ENCODE assay signal across 8 cellular contexts in genomic region chr11:123430736-123431356, GRCh38. TPM values are rescaled to one million over a fixed set of nuclear protein-coding genes. Genes with fewer than 3 reads are reported as not detected.
DNase-seq lines count a peak whose midpoint lies in the region; ATAC-seq and TF ChIP-seq lines count a peak whose summit lies in the region.

No MANE protein-coding gene starts in this region.

- no peaks in the 10 kb centered on the region for H3K9me3 ChIP-seq in A673 (ENCODE audit: low read depth, low read length, poor library complexity, severe bottlenecking)

- ATAC-seq in GM18867 (IDR thresholded peaks at IDR 0.05; ENCODE audit: unreplicated experiment): peak; percentile 18
- ATAC-seq in HG03439 (IDR thresholded peaks at IDR 0.05; ENCODE audit: unreplicated experiment): peak; percentile 48

- CTCF ChIA-PET in A673 (lab: Charles Lee): interaction anchor here (0.6 kb wide), 1 partner anchor 33 kb away, joined by 3 read pairs; no protein-coding TSS in a partner anchor

- POLR2A ChIA-PET in A673 (lab: Charles Lee; ENCODE audit: low non-redundant PET): no interaction called here

- H3K27ac ChIP-seq in A673 (ENCODE audit: low read depth, low read length, poor library complexity, severe bottlenecking) (peak overlapping the region; percentile 78), layer of hippocampus (ENCODE audit: low read depth, low read length) (peak overlapping the region; percentile 65)

- H3K4me1 ChIP-seq in A673 (ENCODE audit: insufficient read depth, low read length, poor library complexity, severe bottlenecking): peaks cover 27% of the 10 kb centered on the region

- no peaks in the 10 kb centered on the region for H3K27me3 ChIP-seq in A673 (replicated peaks; ENCODE audit: insufficient read depth, low read depth, low read length, poor library complexity)
- H3K27me3 ChIP-seq in layer of hippocampus (ENCODE audit: control insufficient read depth, insufficient read depth, low read length): peaks cover 2% of the 10 kb centered on the region

- intact Hi-C loops in A673 (cut with micrococcal nuclease; ENCODE audit: unreplicated experiment): no loop called here

- BruUV-seq in A673 (replicated peaks; lab: Mats Ljungman, UMichigan): no TSS peak

- DNase-seq in A673 (ENCODE audit: low spot score): peak; percentile 81
- DNase-seq in T-helper 2 cell: peak; percentile 25 to 87 (median 38)
- DNase-seq in brain pericyte (ENCODE audit: low read depth, low spot score): peak; percentile 24
- peak; percentile 50 to 67 for DNase-seq in stimulated activated CD4-positive, alpha-beta T cell treated with anti-CD3 and anti-CD28 coated beads, Interleukin-2, amount 100 ng/mL, for 24 hours
- no peak for DNase-seq in amniotic stem cell (lab: John Stamatoyannopoulos, UW)

- peak overlapping the region; percentile 77 for H3K4me3 ChIP-seq in A673 (ENCODE audit: low read depth, low read length, poor library complexity, severe bottlenecking)

- H3K36me3 ChIP-seq in A673 (ENCODE audit: insufficient read depth, low read length, poor library complexity, severe bottlenecking): no peaks in the 10 kb centered on the region

- TF ChIP-seq CTCF in A673 (conservative IDR thresholded peaks at IDR 0.05; ENCODE audit: low read depth, low read length): peak; percentile 13; the same call in 1 of the 2 replicates

RNA-seq across cellular contexts. Expression of gene GRAMD1B, which starts 0.8 kb away (rescaled TPM):
- 12.8 and 13.0 TPM in 2 replicates for total RNA-seq in A673 (2021)
